Comparison of ENCODE assay signal across 25 cellular contexts in the genomic region with DNA sequence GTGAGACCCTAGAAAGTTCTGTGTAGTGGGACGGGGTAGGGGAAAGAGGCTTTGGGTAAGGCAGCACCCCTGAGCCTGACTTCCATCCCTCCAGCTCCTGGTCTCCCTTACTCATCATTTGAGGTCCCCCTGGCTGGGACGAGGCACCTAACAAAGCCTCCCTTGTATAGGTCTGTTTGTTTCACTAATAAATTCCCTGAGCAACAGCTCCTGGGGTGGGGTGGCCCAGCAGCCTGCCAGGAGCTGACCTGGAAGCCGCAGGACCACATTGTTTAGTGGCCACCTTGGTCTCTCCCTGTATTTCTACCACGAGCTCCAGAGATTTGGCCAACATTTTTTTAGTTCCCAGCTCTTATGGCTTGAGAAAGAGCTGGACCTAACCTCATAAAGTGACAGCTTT. TPM values are rescaled to one million over a fixed set of nuclear protein-coding genes. Genes with fewer than 3 reads are reported as not detected.
DNase-seq lines count a peak whose midpoint lies in the region; ATAC-seq, FAIRE-seq and TF ChIP-seq lines count a peak whose summit lies in the region.
"Had no signal": no experiment of that assay in that cellular context is flagged by ENCODE, and none has a peak within 500 bp of the region (broad histone marks: within the 10 kb centered on the region; RNA-seq: fewer than 3 reads in every experiment).

No MANE protein-coding gene starts in this region.

- no peaks in the 10 kb centered on the region for H4K20me1 ChIP-seq in PC-9 (ENCODE audit: insufficient read depth)
- H4K20me1 ChIP-seq in hepatocyte (ENCODE audit: insufficient read depth, poor library complexity, severe bottlenecking): peaks cover 10% of the 10 kb centered on the region
- H4K20me1 ChIP-seq: BLaER1 had no signal

- POLR2A ChIA-PET in PC-9 (lab: Charles Lee; ENCODE audit: unreplicated experiment): interaction anchor here (0.6 to 1.5 kb wide), 3 partner anchors 9 to 418 kb away, joined by 3 to 6 read pairs (median 3); a partner anchor contains a TSS

- ATAC-seq in pancreas: peak in 1 of 4 donors; percentile 0
- no peak for ATAC-seq in left ventricle myocardium superior
- ATAC-seq: Panc1 had no signal

- TF ChIP-seq EP300 in esophagus muscularis mucosa (IDR thresholded peaks at IDR 0.05): no peak

- H2AFZ ChIP-seq in PC-9 (no peak overlapping the region), hepatocyte (no peak overlapping the region)
- H2AFZ ChIP-seq: GM23248 had no signal

- H3K36me3 ChIP-seq in PC-9 (ENCODE audit: low read depth) (peaks cover 17% of the 10 kb centered on the region), hepatocyte (replicated peaks; ENCODE audit: insufficient read depth, low read depth) (no peaks in the 10 kb centered on the region), pancreas (peaks cover 0 to 14% (median 12%) of the 10 kb centered on the region in 3 donors), left ventricle myocardium inferior (peaks cover 18% of the 10 kb centered on the region), esophagus muscularis mucosa (peaks cover 0 to 33% (median 18%) of the 10 kb centered on the region in 4 donors)

- DNase-seq in PC-9 (peak in 1 of 2 experiments; percentile 53), hepatocyte (ENCODE audit: low spot score) (peak; percentile 11), pancreas (peak in 3 of 6 donors; percentile 62 to 66 (median 64)), SIG-M5 (lab: John Stamatoyannopoulos, UW) (no peak), left ventricle myocardium inferior (no peak), esophagus muscularis mucosa (ENCODE audit: extremely low spot score) (no peak), left ventricle myocardium superior (no peak)
- DNase-seq: activated CD4-positive, alpha-beta T cell treated with anti-CD3 and anti-CD28 coated beads, Interleukin-2, amount 10 ng/mL, durations not matched to agents 7 days and 5 days; GM23248; kidney glomerular epithelial cell; NCI-H1105; NCI-H446; stimulated activated CD4-positive, alpha-beta T cell treated with anti-CD3 and anti-CD28 coated beads, Interleukin-1b, Interleukin-23, amount 100 ng/mL, for 48 hours; T-helper 2 cell; testis had no signal

- H3K9me3 ChIP-seq in PC-9 (ENCODE audit: insufficient read depth, low read depth): no peaks in the 10 kb centered on the region
- no peaks in the 10 kb centered on the region for H3K9me3 ChIP-seq in hepatocyte (ENCODE audit: low read depth)
- no peaks in the 10 kb centered on the region for H3K9me3 ChIP-seq in pancreas
- H3K9me3 ChIP-seq in left ventricle myocardium inferior (replicated peaks): no peaks in the 10 kb centered on the region
- H3K9me3 ChIP-seq in esophagus muscularis mucosa: no peaks in the 10 kb centered on the region
- H3K9me3 ChIP-seq: BLaER1, testis had no signal

- H3K4me3 ChIP-seq in PC-9 (no peak overlapping the region), hepatocyte (no peak overlapping the region), pancreas (peak overlapping the region in 2 of 4 donors; percentile 7 to 25), left ventricle myocardium inferior (no peak overlapping the region), esophagus muscularis mucosa (no peak overlapping the region)
- H3K4me3 ChIP-seq: BLaER1, GM23248, testis had no signal

- no peak overlapping the region for H3K4me2 ChIP-seq in PC-9
- H3K4me2 ChIP-seq in hepatocyte: peak overlapping the region; percentile 64

- WGBS in hepatocyte (ENCODE audit: low lambda C conversion rate, missing lambda C conversion rate): 62% methylated on average over 4 of the region's 4 CpGs
- WGBS in pancreas, 2 donors: 47 to 51% methylated on average over 4 of the region's 4 CpGs
- WGBS in esophagus muscularis mucosa: 86% methylated on average over 4 of the region's 4 CpGs

- TF ChIP-seq CTCF in 22Rv1 (IDR thresholded peaks at IDR 0.05) (no peak), PC-9 (conservative IDR thresholded peaks at IDR 0.05) (no peak), hepatocyte (IDR thresholded peaks at IDR 0.05; ENCODE audit: poor library complexity) (no peak), pancreas (IDR thresholded peaks at IDR 0.05) (no peak), left ventricle myocardium inferior (IDR thresholded peaks at IDR 0.05; ENCODE audit: borderline replicate concordance) (no peak), esophagus muscularis mucosa (IDR thresholded peaks at IDR 0.05) (no peak)

- H3K79me2 ChIP-seq in PC-9 (ENCODE audit: low read depth) (peaks cover 11% of the 10 kb centered on the region; the same call in 1 of the 2 replicates), hepatocyte (peaks cover 35% of the 10 kb centered on the region)

- no peak for TF ChIP-seq POLR2A in esophagus muscularis mucosa (IDR thresholded peaks at IDR 0.05; ENCODE audit: low read depth)

- CTCF ChIA-PET in PC-9 (lab: Charles Lee): interaction anchor here (0.8 to 1.9 kb wide), 3 partner anchors 7 to 19 kb away, joined by 3 to 7 read pairs (median 4); a partner anchor contains a TSS

- H3K4me1 ChIP-seq in PC-9 (replicated peaks; ENCODE audit: insufficient read depth) (peaks cover 36% of the 10 kb centered on the region), hepatocyte (ENCODE audit: insufficient read depth) (peaks cover 33% of the 10 kb centered on the region), pancreas (peaks cover 60 to 83% (median 74%) of the 10 kb centered on the region in 3 donors), left ventricle myocardium inferior (peaks cover 35% of the 10 kb centered on the region), esophagus muscularis mucosa (peaks cover 16 to 42% (median 23%) of the 10 kb centered on the region in 4 donors)

- H3K9me2 ChIP-seq in PC-9 (ENCODE audit: insufficient read depth) (no peaks in the 10 kb centered on the region), hepatocyte (replicated peaks; ENCODE audit: insufficient read depth) (no peaks in the 10 kb centered on the region)

- H3F3A ChIP-seq in PC-9 (ENCODE audit: insufficient read depth, low read depth): peaks cover 41% of the 10 kb centered on the region; the same call in 1 of the 2 replicates

- no TSS peak for BruUV-seq in PC-9 (replicated peaks; lab: Mats Ljungman, UMichigan)

- intact Hi-C loops in PC-9 (cut with micrococcal nuclease; ENCODE audit: unreplicated experiment): no loop called here
- intact Hi-C loops in pancreas (cut with DNase I): no loop called here
- intact Hi-C loops in left ventricle myocardium inferior (cut with micrococcal nuclease): loop anchor here (10.0 kb wide), 1 partner anchor 66 kb away; no protein-coding TSS in a partner anchor
- intact Hi-C loops in esophagus muscularis mucosa (cut with DNase I): loop anchor here (5.0 kb wide), 1 partner anchor 67 kb away; no protein-coding TSS in a partner anchor
- intact Hi-C loops in left ventricle myocardium superior (cut with micrococcal nuclease): no loop called here

- peak overlapping the region; percentile 98 for H3K27ac ChIP-seq in 22Rv1
- peak overlapping the region; percentile 74; the same call in 1 of the 2 replicates for H3K27ac ChIP-seq in PC-9
- peak overlapping the region; percentile 95 for H3K27ac ChIP-seq in hepatocyte
- peak overlapping the region; percentile 85 to 97 (median 92) for H3K27ac ChIP-seq in pancreas
- no peak overlapping the region for H3K27ac ChIP-seq in left ventricle myocardium inferior (replicated peaks)
- H3K27ac ChIP-seq in esophagus muscularis mucosa (replicated peaks in 1 of 4): no peak overlapping the region
- H3K27ac ChIP-seq: BLaER1, GM23248 had no signal

- no peak for FAIRE-seq in pancreas (lab: Jason Lieb, UNC)
- FAIRE-seq: A204.1 had no signal

- H3K27me3 ChIP-seq in PC-9 (ENCODE audit: insufficient read depth, low read depth) (no peaks in the 10 kb centered on the region), hepatocyte (no peaks in the 10 kb centered on the region), pancreas (no peaks in the 10 kb centered on the region), left ventricle myocardium inferior (ENCODE audit: low read depth) (no peaks in the 10 kb centered on the region), esophagus muscularis mucosa (no peaks in the 10 kb centered on the region)
- H3K27me3 ChIP-seq: BLaER1, testis had no signal

RNA-seq across cellular contexts. Expression of a gene that starts 7.2 kb away (rescaled TPM):
- total RNA-seq in PC-9 (2021) (5.3 and 6.2 TPM in 2 replicates), hepatocyte (64.9 and 66.4 TPM in 2 replicates), pancreas (10 to 100 TPM; 26.6 to 68.6 (median 42.7) TPM), left ventricle myocardium inferior (0.14 TPM), esophagus muscularis mucosa (not detected), left ventricle myocardium superior (not detected)
- polyA plus RNA-seq in hepatocyte (48.0 and 56.5 TPM in 2 replicates), pancreas (10 to 100 TPM; 59.9 to 64.9 TPM)
- total RNA-seq: activated CD4-positive, alpha-beta T cell treated with anti-CD3 and anti-CD28 coated beads, Interleukin-2, amount 10 ng/mL, durations not matched to agents 7 days and 5 days; chondrocyte; fibroblast of lung; glomerular endothelial cell; GM23248; posterior vena cava; SK-MEL-5 had no signal
- polyA plus RNA-seq: fibroblast of lung, GM23248, neural cell had no signal

RNA-seq across cellular contexts. Expression of a gene that starts 9.1 kb away (rescaled TPM):
- total RNA-seq in PC-9 (2021) (40.2 and 44.1 TPM in 2 replicates), hepatocyte (17.0 and 18.6 TPM in 2 replicates), pancreas (10 to 100 TPM; 13.2 to 23.5 (median 19.6) TPM), left ventricle myocardium inferior (25.3 TPM), esophagus muscularis mucosa (10 to 100 TPM; 21.2 to 32.8 (median 27.6) TPM), left ventricle myocardium superior (31.3 TPM)
- polyA plus RNA-seq in hepatocyte (10.4 and 12.2 TPM in 2 replicates), pancreas (1 to 10 TPM; 6.5 to 7.6 TPM)

RNA-seq across cellular contexts. Expression of a gene that starts 20.5 kb away (rescaled TPM):
- total RNA-seq in PC-9 (2021) (147 and 195 TPM in 2 replicates), hepatocyte (88.9 and 124 TPM in 2 replicates), pancreas (100 to 1,000 TPM; 134 to 234 (median 165) TPM), left ventricle myocardium inferior (50.1 TPM), esophagus muscularis mucosa (10 to 100 TPM; 43.9 to 70.2 (median 58.4) TPM), left ventricle myocardium superior (50.8 TPM)
- polyA plus RNA-seq in hepatocyte (179 and 236 TPM in 2 replicates), pancreas (1,000 to 10,000 TPM; 1,052 to 1,312 TPM)

RNA-seq across cellular contexts. Expression of a gene that starts 54.4 kb away (rescaled TPM):
- total RNA-seq in PC-9 (2021): 13.5 and 18.0 TPM in 2 replicates
- 1.5 and 3.3 TPM in 2 replicates for total RNA-seq in hepatocyte
- 6.7 and 10.6 TPM in 2 replicates for polyA plus RNA-seq in hepatocyte
- 1 to 10 TPM; 5.2 to 8.8 (median 6.9) TPM for total RNA-seq in pancreas
- polyA plus RNA-seq in pancreas: 1 to 10 TPM; 5.5 to 8.5 TPM
- 13.9 TPM for total RNA-seq in left ventricle myocardium inferior
- total RNA-seq in esophagus muscularis mucosa: 10 to 100 TPM in 1 of 4 donors, 1 to 10 TPM in 3; 7.1 to 16.0 (median 9.4) TPM
- 14.1 TPM for total RNA-seq in left ventricle myocardium superior

Comparison
In these comparisons a context has a peak if more than half of its experiments do, and no peak if none do; other contexts are left out.
1. intact Hi-C loops: an anchor here in left ventricle myocardium inferior (10.0 kb wide) and esophagus muscularis mucosa (5.0 kb wide); none called in PC-9, pancreas and left ventricle myocardium superior.
2. H3K27ac ChIP-seq: peak in 22Rv1 (single experiment), PC-9 (single experiment), hepatocyte (single experiment) and pancreas (4 of 4); none in left ventricle myocardium inferior (single experiment) and esophagus muscularis mucosa (0 of 4).